8 cellular contexts compared by ENCODE assay signal in the genomic region with DNA sequence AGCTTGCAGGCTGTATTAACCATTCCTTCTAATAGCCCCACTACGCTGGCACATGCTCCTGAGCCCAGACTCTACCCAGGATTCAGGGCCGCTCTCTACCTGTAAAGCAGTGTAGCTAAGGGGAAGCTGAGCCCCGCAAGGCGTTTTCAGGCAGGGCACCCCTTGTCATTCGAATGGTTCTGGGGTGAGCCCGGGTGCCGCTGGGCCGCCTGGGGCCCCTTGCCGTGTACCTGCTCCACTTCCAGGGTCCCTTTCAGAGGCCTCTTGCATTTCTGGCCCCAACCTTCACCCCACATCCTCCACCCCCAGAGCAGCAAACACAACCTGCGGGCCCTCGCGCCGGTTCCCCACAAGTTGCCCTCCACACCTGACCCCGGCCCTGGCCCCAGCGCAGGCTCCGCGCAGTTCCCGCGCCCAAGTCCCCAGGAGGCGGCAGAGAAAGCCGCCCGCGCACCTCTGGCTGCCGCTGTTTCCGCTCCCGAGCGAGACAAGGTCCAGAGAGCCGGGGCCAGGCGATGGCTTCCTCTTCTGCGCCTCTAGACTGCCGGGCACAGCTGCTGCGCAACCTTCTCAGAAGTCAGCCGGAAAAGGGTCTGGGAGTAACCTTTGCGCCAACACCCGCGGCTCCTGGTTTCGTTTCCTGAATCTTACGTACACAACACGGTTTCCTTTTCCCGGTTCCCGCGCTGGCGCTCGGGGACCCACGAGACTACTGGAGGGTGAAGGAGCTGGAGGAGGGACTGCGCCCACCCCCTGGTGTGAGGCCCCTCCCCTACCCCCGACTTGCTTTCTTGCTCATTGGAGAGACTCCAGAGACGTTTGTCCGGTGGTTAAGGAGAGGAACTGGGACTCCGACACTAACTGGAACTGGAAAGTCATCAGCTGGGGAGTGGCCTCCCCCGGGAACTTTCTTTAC. TPM values are rescaled to one million over a fixed set of nuclear protein-coding genes. Genes with fewer than 3 reads are reported as not detected.
DNase-seq lines count a peak whose midpoint lies in the region; ATAC-seq lines count a peak whose summit lies in the region.

A gene with protein sequence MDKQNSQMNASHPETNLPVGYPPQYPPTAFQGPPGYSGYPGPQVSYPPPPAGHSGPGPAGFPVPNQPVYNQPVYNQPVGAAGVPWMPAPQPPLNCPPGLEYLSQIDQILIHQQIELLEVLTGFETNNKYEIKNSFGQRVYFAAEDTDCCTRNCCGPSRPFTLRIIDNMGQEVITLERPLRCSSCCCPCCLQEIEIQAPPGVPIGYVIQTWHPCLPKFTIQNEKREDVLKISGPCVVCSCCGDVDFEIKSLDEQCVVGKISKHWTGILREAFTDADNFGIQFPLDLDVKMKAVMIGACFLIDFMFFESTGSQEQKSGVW (minus strand): TSS at position 595 of the 916 bp plus-strand sequence. CDS start 8,055 bp downstream, outside the sequence.

- peak within 1 kb of the TSS; percentile 83 for H3K27ac ChIP-seq in epithelial cell of prostate

- DNase-seq in D341Med (ENCODE audit: low spot score) (peak; percentile 69), HUDEP-2 (lab: John Stamatoyannopoulos, UW; ENCODE audit: unreplicated experiment in 76 of 76) (peak in 75 of 76 experiments; percentile 9 to 85 (median 73)), OCI-M2 (lab: John Stamatoyannopoulos, UW; ENCODE audit: unreplicated experiment) (peak; percentile 66), activated T-cell treated with anti-CD3 and anti-CD28 coated beads for 4 hours (peak; percentile 68), epithelial cell of prostate (ENCODE audit: low read depth, low spot score) (peak; percentile 92)
- peak; percentile 56 to 81 for DNase-seq in stimulated activated CD8-positive, alpha-beta memory T cell treated with anti-CD3 and anti-CD28 coated beads, Interleukin-2, amount 100 ng/mL, for 48 hours (ENCODE audit: low read depth in 2 of 2)

- no peaks in the 10 kb centered on the region for H3K9me3 ChIP-seq in mononuclear cell (ENCODE audit: low read depth, low read length)

- peaks cover 36% of the 10 kb centered on the region for H3K4me1 ChIP-seq in mononuclear cell (ENCODE audit: insufficient read depth, low read length)

- no peaks in the 10 kb centered on the region for H3K27me3 ChIP-seq in mononuclear cell (ENCODE audit: insufficient read depth, low read length)

- peak within 1 kb of the TSS; percentile 60 for H3K4me3 ChIP-seq in mononuclear cell (ENCODE audit: low read length)

- peak; percentile 75 for ATAC-seq in GM21390 (IDR thresholded peaks at IDR 0.05; ENCODE audit: unreplicated experiment)

RNA-seq across cellular contexts. Expression of the gene that starts here (rescaled TPM):
- 72.6 TPM for total RNA-seq in mononuclear cell

Comparison
In these comparisons a context has a peak if more than half of its experiments do, and no peak if none do; other contexts are left out.
1. Peak in every context shown above with its lines: DNase-seq, ATAC-seq, H3K4me3 ChIP-seq and H3K27ac ChIP-seq.